Comparison of ENCODE assay signal across 13 cellular contexts in genomic region chr15:63764124-63764827, GRCh38.
DNase-seq lines count a peak whose midpoint lies in the region; TF ChIP-seq lines count a peak whose summit lies in the region.
"Had no signal": no experiment of that assay in that cellular context is flagged by ENCODE, and none has a peak within 500 bp of the region (broad histone marks: within the 10 kb centered on the region; RNA-seq: fewer than 3 reads in every experiment).

No MANE protein-coding gene starts in this region.

- no peaks in the 10 kb centered on the region for H3K27me3 Mint-ChIP-seq in dendritic cell treated with granulocyte-macrophage colony-stimulating factor and Interleukin-4, amounts not matched to agents 40 ng/mL and 50 ng/mL, for 4 days
- no peaks in the 10 kb centered on the region for H3K27me3 Mint-ChIP-seq in nephron progenitor cell (ENCODE audit: low read depth, poor library complexity)

- peaks cover 35% of the 10 kb centered on the region for H3K4me1 Mint-ChIP-seq in dendritic cell treated with granulocyte-macrophage colony-stimulating factor and Interleukin-4, amounts not matched to agents 40 ng/mL and 50 ng/mL, for 4 days (ENCODE audit: low read depth)
- peaks cover 27% of the 10 kb centered on the region for H3K4me1 Mint-ChIP-seq in nephron progenitor cell

- peak overlapping the region; percentile 45 for H3K27ac Mint-ChIP-seq in dendritic cell treated with granulocyte-macrophage colony-stimulating factor and Interleukin-4, amounts not matched to agents 40 ng/mL and 50 ng/mL, for 4 days
- peak overlapping the region; percentile 73 for H3K27ac Mint-ChIP-seq in nephron progenitor cell

- H3K9ac ChIP-seq in HUES64 (ENCODE audit: low read depth, low read length) = peak overlapping the region; percentile 68
- H3K9ac ChIP-seq: BLaER1 had no signal

- H3K4me3 ChIP-seq in HUES64 (ENCODE audit: low read length) (no peak overlapping the region), SJCRH30 (no peak overlapping the region)
- H3K4me3 ChIP-seq: BLaER1, hepatocyte had no signal

- 79% methylated on average over 5 of the region's 7 CpGs for WGBS in HUES64

- no peaks in the 10 kb centered on the region for H3K9me3 Mint-ChIP-seq in dendritic cell treated with granulocyte-macrophage colony-stimulating factor and Interleukin-4, amounts not matched to agents 40 ng/mL and 50 ng/mL, for 4 days
- no peaks in the 10 kb centered on the region for H3K9me3 Mint-ChIP-seq in nephron progenitor cell

- no peaks in the 10 kb centered on the region for H3K9me3 ChIP-seq in HUES64 (ENCODE audit: insufficient read depth, low read depth, low read length)
- no peaks in the 10 kb centered on the region for H3K9me3 ChIP-seq in SJCRH30 (replicated peaks)
- H3K9me3 ChIP-seq: BLaER1 had no signal

- in situ Hi-C loops in G401 (cut with HindIII; ENCODE audit: low sequenced_read_pairs) = no loop called here

- peaks cover 22% of the 10 kb centered on the region for H3K36me3 Mint-ChIP-seq in dendritic cell treated with granulocyte-macrophage colony-stimulating factor and Interleukin-4, amounts not matched to agents 40 ng/mL and 50 ng/mL, for 4 days (ENCODE audit: low read depth)
- peaks cover 9% of the 10 kb centered on the region for H3K36me3 Mint-ChIP-seq in nephron progenitor cell (ENCODE audit: low read depth)

- intact Hi-C loops in dendritic cell treated with granulocyte-macrophage colony-stimulating factor and Interleukin-4, amounts not matched to agents 40 ng/mL and 50 ng/mL, for 4 days (cut with micrococcal nuclease) = no loop called here

- no peak for TF ChIP-seq CTCF in nephron progenitor cell (IDR thresholded peaks at IDR 0.05)

- H3K27me3 ChIP-seq in HUES64 (ENCODE audit: insufficient read depth, low read length) = no peaks in the 10 kb centered on the region
- H3K27me3 ChIP-seq in SJCRH30 = no peaks in the 10 kb centered on the region
- H3K27me3 ChIP-seq: BLaER1, hepatocyte had no signal

- H3K4me3 Mint-ChIP-seq in dendritic cell treated with granulocyte-macrophage colony-stimulating factor and Interleukin-4, amounts not matched to agents 40 ng/mL and 50 ng/mL, for 4 days = no peak overlapping the region
- no peak overlapping the region for H3K4me3 Mint-ChIP-seq in nephron progenitor cell

- H3K4me1 ChIP-seq in HUES64 (ENCODE audit: insufficient read depth, low read length) (peaks cover 74% of the 10 kb centered on the region), SJCRH30 (no peaks in the 10 kb centered on the region)

- H3K36me3 ChIP-seq in HUES64 (ENCODE audit: insufficient read depth, low read length) (no peaks in the 10 kb centered on the region), SJCRH30 (peaks cover 5% of the 10 kb centered on the region)

- DNase-seq in G401 (ENCODE audit: low spot score) = peak; percentile 63
- DNase-seq in nephron progenitor cell = no peak
- DNase-seq in NOMO-1 treated with DMSO at 0.1 percent for 48 hours (lab: John Stamatoyannopoulos, UW; ENCODE audit: unreplicated experiment) = no peak
- DNase-seq in hypothalamus (lab: John Stamatoyannopoulos, UW) = no peak
- no peak for DNase-seq in SJCRH30
- no peak for DNase-seq in NCI-H748 treated with DMSO at 0.1 percent for 48 hours (lab: John Stamatoyannopoulos, UW)
- DNase-seq: activated CD4-positive, alpha-beta T cell treated with anti-CD3 and anti-CD28 coated beads for 1 hour; activated gamma-delta T cell; NCI-H2107 had no signal

- H3K27ac ChIP-seq in HUES64 (ENCODE audit: low read depth, low read length) = peak overlapping the region; percentile 96
- H3K27ac ChIP-seq in SJCRH30 = no peak overlapping the region
- H3K27ac ChIP-seq: BLaER1, hepatocyte had no signal
